8 cellular contexts compared by ENCODE assay signal in the genomic region with DNA sequence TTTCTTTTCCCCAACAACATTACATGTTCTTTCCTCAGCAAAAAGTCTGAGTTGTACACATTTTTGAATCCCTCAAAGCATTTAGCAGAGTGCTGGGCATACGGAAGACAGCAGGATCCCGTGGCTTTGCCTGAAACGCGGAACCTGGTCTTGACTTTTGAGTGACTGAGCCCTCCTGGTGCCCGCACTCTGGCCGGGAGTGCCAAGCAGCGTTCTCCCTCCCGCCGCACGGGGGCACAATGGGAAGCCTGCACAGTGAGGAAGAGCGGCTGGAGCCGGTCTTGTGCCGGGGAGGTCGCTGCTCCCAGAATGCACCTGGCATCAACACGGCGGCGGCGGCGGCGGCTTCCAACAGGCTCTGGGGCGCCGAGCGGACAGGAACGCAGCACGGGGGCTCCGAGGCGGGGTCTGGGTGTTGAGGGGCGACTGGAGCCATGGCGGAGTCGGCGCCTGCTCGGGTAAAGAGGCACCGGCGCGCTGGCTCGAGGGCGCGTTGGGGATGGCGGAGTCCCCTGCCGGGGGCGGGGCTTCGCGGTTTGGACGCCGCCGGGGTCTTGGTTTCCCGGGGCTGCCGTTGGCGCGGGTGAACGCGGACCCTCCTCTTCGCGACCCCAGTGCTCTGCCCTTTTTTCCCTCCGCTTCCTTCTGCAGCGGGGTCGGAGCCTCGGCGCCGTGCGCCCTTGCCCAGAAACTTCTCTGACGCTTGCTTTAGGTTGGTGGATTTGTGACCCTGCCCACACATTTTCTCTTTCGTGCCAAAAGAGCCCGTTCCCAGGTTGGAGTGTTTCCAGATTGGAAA. TPM values are rescaled to one million over a fixed set of nuclear protein-coding genes. Genes with fewer than 3 reads are reported as not detected.
DNase-seq lines count a peak whose midpoint lies in the region; ATAC-seq lines count a peak whose summit lies in the region.

A gene (plus strand): TSS at position 307 of the 799 bp plus-strand sequence. CDS start 128 bp downstream, at position 435.

- H3K4me1 ChIP-seq in esophagus (ENCODE audit: control insufficient read depth in 2 of 2, insufficient read depth in 2 of 2, low read length in 1 of 2) (peaks cover 0 to 7% of the 10 kb centered on the region in 2 donors), muscle layer of duodenum (ENCODE audit: control insufficient read depth in 1 of 2, insufficient read depth in 2 of 2, low read length in 2 of 2) (peaks cover 7 to 19% of the 10 kb centered on the region in 2 donors)

- H3K4me3 ChIP-seq in Jurkat, Clone E6-1 (ENCODE audit: low read length): peak within 1 kb of the TSS; percentile 95
- peak within 1 kb of the TSS; percentile 84 to 93 for H3K4me3 ChIP-seq in esophagus (ENCODE audit: low read depth in 1 of 2, low read length in 2 of 2)
- H3K4me3 ChIP-seq in muscle layer of duodenum (ENCODE audit: low read depth in 1 of 2, low read length in 2 of 2): peak within 1 kb of the TSS; percentile 98 to 99

- H3K27me3 ChIP-seq in esophagus (ENCODE audit: control insufficient read depth in 1 of 2, insufficient read depth in 2 of 2, low read length in 2 of 2): no peaks in the 10 kb centered on the region
- no peaks in the 10 kb centered on the region for H3K27me3 ChIP-seq in muscle layer of duodenum (ENCODE audit: low read depth, low read length)

- 0% methylated on average over 46 to 64 of the region's 64 CpGs for WGBS in esophagus, 2 donors

- H3K27ac ChIP-seq in esophagus (ENCODE audit: low read depth in 2 of 2, low read length in 1 of 2) (peak within 1 kb of the TSS; percentile 44 to 72), muscle layer of duodenum (ENCODE audit: low read length) (peak within 1 kb of the TSS; percentile 16)

- no peaks in the 10 kb centered on the region for H3K9me3 ChIP-seq in esophagus (ENCODE audit: control insufficient read depth in 2 of 2, insufficient read depth in 1 of 2, low read depth in 1 of 2, low read length in 1 of 2)
- no peaks in the 10 kb centered on the region for H3K9me3 ChIP-seq in muscle layer of duodenum (ENCODE audit: control insufficient read depth in 1 of 2, low read length in 2 of 2)

- DNase-seq in DMS53 (lab: John Stamatoyannopoulos, UW) (peak; percentile 98), OCI-M2 (lab: John Stamatoyannopoulos, UW; ENCODE audit: unreplicated experiment) (peak; percentile 62), activated T-cell treated with anti-CD3 and anti-CD28 coated beads for 4 hours (peak; percentile 81)
- DNase-seq in Jurkat, Clone E6-1 (ENCODE audit: low read depth, low spot score): peak; percentile 81
- peak; percentile 77 to 85 for DNase-seq in stimulated activated CD8-positive, alpha-beta memory T cell treated with anti-CD3 and anti-CD28 coated beads, Interleukin-7, amount 100 ng/mL, for 4 hours (ENCODE audit: low read depth in 2 of 2)

- H3K36me3 ChIP-seq in esophagus (ENCODE audit: control insufficient read depth in 2 of 2, insufficient read depth in 2 of 2, low read length in 1 of 2): no peaks in the 10 kb centered on the region
- no peaks in the 10 kb centered on the region for H3K36me3 ChIP-seq in muscle layer of duodenum (ENCODE audit: control insufficient read depth in 1 of 2, insufficient read depth in 2 of 2, low read length in 2 of 2)

- ATAC-seq in GM21576 (IDR thresholded peaks at IDR 0.05; ENCODE audit: unreplicated experiment): peak; percentile 99

RNA-seq across cellular contexts. Expression of the gene that starts here (rescaled TPM):
- 12.8 TPM for polyA plus RNA-seq in Jurkat, Clone E6-1 (2012; ENCODE audit: insufficient read depth, insufficient read length)
- polyA plus RNA-seq in esophagus: 10 to 100 TPM; 10.2 to 15.6 TPM

Comparison
In these comparisons a context has a peak if more than half of its experiments do, and no peak if none do; other contexts are left out.
1. Peak in every context shown above with its lines: DNase-seq, ATAC-seq, H3K4me3 ChIP-seq and H3K27ac ChIP-seq.